1 cellular context compared by ENCODE assay signal in genomic region chr17:50344712-50345380, GRCh38.
TF ChIP-seq lines count a peak whose summit lies in the region.

No MANE protein-coding gene starts in this region.

TF ChIP-seq in IMR-90, 13 proteins besides CTCF, POLR2A, EP300 and RAD21 (continued from another document):
- TF ChIP-seq NFE2L2 (IDR thresholded peaks at IDR 0.05; ENCODE audit: low read depth, low read length) (no peak), RFX5 (IDR thresholded peaks at IDR 0.05; ENCODE audit: low read depth, low read length) (no peak), RCOR1 (IDR thresholded peaks at IDR 0.05; ENCODE audit: insufficient replicate concordance, low read length) (no peak), CEBPB (IDR thresholded peaks at IDR 0.05; ENCODE audit: low read depth, low read length) (no peak), MAZ (IDR thresholded peaks at IDR 0.05; ENCODE audit: borderline replicate concordance, low read depth, low read length) (no peak), SMC3 (IDR thresholded peaks at IDR 0.05; ENCODE audit: low read depth, low read length) (no peak), CHD1 (IDR thresholded peaks at IDR 0.05; ENCODE audit: low read depth, low read length) (no peak)
- TF ChIP-seq, protein P1, sequence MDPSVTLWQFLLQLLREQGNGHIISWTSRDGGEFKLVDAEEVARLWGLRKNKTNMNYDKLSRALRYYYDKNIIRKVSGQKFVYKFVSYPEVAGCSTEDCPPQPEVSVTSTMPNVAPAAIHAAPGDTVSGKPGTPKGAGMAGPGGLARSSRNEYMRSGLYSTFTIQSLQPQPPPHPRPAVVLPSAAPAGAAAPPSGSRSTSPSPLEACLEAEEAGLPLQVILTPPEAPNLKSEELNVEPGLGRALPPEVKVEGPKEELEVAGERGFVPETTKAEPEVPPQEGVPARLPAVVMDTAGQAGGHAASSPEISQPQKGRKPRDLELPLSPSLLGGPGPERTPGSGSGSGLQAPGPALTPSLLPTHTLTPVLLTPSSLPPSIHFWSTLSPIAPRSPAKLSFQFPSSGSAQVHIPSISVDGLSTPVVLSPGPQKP (IDR thresholded peaks at IDR 0.05; ENCODE audit: borderline replicate concordance, low read depth, low read length) = no peak
